In the genomic region with DNA sequence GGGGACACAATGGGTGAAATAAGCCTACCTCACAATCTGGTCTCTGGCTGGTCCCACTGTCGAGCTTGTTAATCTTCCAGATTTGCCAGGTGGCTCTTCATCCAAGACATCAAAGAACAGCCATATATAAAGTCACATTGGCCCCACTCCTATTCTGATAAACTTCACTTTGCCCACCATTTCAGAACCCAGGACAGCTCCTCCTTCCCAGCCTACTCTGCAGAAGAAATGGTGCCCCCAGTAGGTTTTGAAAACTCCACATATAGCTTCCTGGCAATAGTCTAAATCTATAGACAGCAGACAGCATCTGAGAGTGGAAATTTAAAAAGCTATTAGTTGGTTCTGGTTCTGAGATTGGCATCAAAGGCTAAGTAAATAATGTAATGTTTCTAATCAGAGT, we compare ENCODE assay signal across 1 cellular context.
TF ChIP-seq lines count a peak whose summit lies in the region.

No MANE protein-coding gene starts in this region.

TF ChIP-seq in WTC11, 78 proteins besides CTCF, POLR2A, EP300 and RAD21:
- TF ChIP-seq, protein P1, sequence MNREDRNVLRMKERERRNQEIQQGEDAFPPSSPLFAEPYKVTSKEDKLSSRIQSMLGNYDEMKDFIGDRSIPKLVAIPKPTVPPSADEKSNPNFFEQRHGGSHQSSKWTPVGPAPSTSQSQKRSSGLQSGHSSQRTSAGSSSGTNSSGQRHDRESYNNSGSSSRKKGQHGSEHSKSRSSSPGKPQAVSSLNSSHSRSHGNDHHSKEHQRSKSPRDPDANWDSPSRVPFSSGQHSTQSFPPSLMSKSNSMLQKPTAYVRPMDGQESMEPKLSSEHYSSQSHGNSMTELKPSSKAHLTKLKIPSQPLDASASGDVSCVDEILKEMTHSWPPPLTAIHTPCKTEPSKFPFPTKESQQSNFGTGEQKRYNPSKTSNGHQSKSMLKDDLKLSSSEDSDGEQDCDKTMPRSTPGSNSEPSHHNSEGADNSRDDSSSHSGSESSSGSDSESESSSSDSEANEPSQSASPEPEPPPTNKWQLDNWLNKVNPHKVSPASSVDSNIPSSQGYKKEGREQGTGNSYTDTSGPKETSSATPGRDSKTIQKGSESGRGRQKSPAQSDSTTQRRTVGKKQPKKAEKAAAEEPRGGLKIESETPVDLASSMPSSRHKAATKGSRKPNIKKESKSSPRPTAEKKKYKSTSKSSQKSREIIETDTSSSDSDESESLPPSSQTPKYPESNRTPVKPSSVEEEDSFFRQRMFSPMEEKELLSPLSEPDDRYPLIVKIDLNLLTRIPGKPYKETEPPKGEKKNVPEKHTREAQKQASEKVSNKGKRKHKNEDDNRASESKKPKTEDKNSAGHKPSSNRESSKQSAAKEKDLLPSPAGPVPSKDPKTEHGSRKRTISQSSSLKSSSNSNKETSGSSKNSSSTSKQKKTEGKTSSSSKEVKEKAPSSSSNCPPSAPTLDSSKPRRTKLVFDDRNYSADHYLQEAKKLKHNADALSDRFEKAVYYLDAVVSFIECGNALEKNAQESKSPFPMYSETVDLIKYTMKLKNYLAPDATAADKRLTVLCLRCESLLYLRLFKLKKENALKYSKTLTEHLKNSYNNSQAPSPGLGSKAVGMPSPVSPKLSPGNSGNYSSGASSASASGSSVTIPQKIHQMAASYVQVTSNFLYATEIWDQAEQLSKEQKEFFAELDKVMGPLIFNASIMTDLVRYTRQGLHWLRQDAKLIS (CRISPR knock-in tag; IDR thresholded peaks at IDR 0.05; ENCODE audit: borderline replicate concordance), result no peak
- TF ChIP-seq MXD4 (CRISPR knock-in tag; IDR thresholded peaks at IDR 0.05; ENCODE audit: borderline replicate concordance) (no peak), PRRX2 (CRISPR knock-in tag; IDR thresholded peaks at IDR 0.05) (no peak), IRF2 (CRISPR knock-in tag; IDR thresholded peaks at IDR 0.05; ENCODE audit: borderline replicate concordance, low read depth) (no peak), RELA (CRISPR knock-in tag; IDR thresholded peaks at IDR 0.05; ENCODE audit: borderline replicate concordance) (no peak), STAT6 (CRISPR knock-in tag; conservative IDR thresholded peaks at IDR 0.05; ENCODE audit: low read depth) (no peak), TEAD1 (CRISPR knock-in tag; IDR thresholded peaks at IDR 0.05) (no peak), TP53 (CRISPR knock-in tag; IDR thresholded peaks at IDR 0.05) (no peak), FOXJ3 (CRISPR knock-in tag; IDR thresholded peaks at IDR 0.05; ENCODE audit: borderline replicate concordance) (no peak), CREB1 (CRISPR knock-in tag; IDR thresholded peaks at IDR 0.05) (no peak), GABPB1 (CRISPR knock-in tag; IDR thresholded peaks at IDR 0.05) (no peak)
- TF ChIP-seq, protein P2, sequence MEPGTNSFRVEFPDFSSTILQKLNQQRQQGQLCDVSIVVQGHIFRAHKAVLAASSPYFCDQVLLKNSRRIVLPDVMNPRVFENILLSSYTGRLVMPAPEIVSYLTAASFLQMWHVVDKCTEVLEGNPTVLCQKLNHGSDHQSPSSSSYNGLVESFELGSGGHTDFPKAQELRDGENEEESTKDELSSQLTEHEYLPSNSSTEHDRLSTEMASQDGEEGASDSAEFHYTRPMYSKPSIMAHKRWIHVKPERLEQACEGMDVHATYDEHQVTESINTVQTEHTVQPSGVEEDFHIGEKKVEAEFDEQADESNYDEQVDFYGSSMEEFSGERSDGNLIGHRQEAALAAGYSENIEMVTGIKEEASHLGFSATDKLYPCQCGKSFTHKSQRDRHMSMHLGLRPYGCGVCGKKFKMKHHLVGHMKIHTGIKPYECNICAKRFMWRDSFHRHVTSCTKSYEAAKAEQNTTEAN (CRISPR knock-in tag; IDR thresholded peaks at IDR 0.05), result no peak
- TF ChIP-seq, protein P3, sequence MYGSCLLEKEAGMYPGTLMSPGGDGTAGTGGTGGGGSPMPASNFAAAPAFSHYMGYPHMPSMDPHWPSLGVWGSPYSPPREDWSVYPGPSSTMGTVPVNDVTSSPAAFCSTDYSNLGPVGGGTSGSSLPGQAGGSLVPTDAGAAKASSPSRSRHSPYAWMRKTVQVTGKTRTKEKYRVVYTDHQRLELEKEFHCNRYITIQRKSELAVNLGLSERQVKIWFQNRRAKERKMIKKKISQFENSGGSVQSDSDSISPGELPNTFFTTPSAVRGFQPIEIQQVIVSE (CRISPR knock-in tag; IDR thresholded peaks at IDR 0.05; ENCODE audit: borderline replicate concordance), result no peak
